ENCODE assay signal across 21 cellular contexts in genomic region chr22:29108137-29108536, GRCh38. TPM values are rescaled to one million over a fixed set of nuclear protein-coding genes. Genes with fewer than 3 reads are reported as not detected.
A peak's percentile ranks its signal among the peaks of the same experiment; 100 is the strongest.
DNase-seq lines count a peak whose midpoint lies in the region; ATAC-seq and TF ChIP-seq lines count a peak whose summit lies in the region.
"Had no signal": no experiment of that assay in that cellular context is flagged by ENCODE, and none has a peak within 500 bp of the region (broad histone marks: within the 10 kb centered on the region; RNA-seq: fewer than 3 reads in every experiment).

No MANE protein-coding gene starts in this region.

- H3F3A ChIP-seq in PC-3 (ENCODE audit: low read length, unreplicated experiment) = no peaks in the 10 kb centered on the region

- H3K9me2 ChIP-seq in PC-3 (replicated peaks; ENCODE audit: low read length) = no peaks in the 10 kb centered on the region

- BruUV-seq in PC-3 (replicated peaks; lab: Mats Ljungman, UMichigan) = no TSS peak

- H4K20me1 ChIP-seq in PC-3 (ENCODE audit: low read length) (no peaks in the 10 kb centered on the region), osteoblast (ENCODE audit: insufficient read depth, low read length) (no peaks in the 10 kb centered on the region)

- H2AFZ ChIP-seq in PC-3 (ENCODE audit: low read length) (no peak overlapping the region), osteoblast (ENCODE audit: low read length) (no peak overlapping the region)
- H2AFZ ChIP-seq: GM23338 had no signal

- intact Hi-C loops in PC-3 (cut with micrococcal nuclease) = no loop called here
- intact Hi-C loops in Right ventricle myocardium superior (cut with DNase I) = no loop called here

- H3K9me3 ChIP-seq in PC-3 (ENCODE audit: low read length) (no peaks in the 10 kb centered on the region), osteoblast (ENCODE audit: low read depth, low read length) (no peaks in the 10 kb centered on the region)
- H3K9me3 ChIP-seq: BE2C, left lung had no signal

- H3K27ac ChIP-seq in PC-3 (ENCODE audit: low read length) (no peak overlapping the region), epithelial cell of prostate (peak overlapping the region; percentile 33), osteoblast (ENCODE audit: low read depth, low read length) (no peak overlapping the region)
- H3K27ac ChIP-seq: brain microvascular endothelial cell, left lung, VCaP had no signal

- CTCF ChIA-PET in PC-3 (lab: Charles Lee) = no interaction called here

- peak; percentile 60 for ATAC-seq in PC-3
- ATAC-seq in HG02981 (IDR thresholded peaks at IDR 0.05; ENCODE audit: unreplicated experiment) = no peak
- ATAC-seq in Right ventricle myocardium superior (ENCODE audit: poor library complexity) = no peak
- no peak for ATAC-seq in HG03280 (IDR thresholded peaks at IDR 0.05; ENCODE audit: unreplicated experiment)
- ATAC-seq: GM23338, left lung, sciatic nerve had no signal

- H3K4me3 ChIP-seq in PC-3 (ENCODE audit: low read length) (no peak overlapping the region), osteoblast (ENCODE audit: insufficient read depth, low read length) (no peak overlapping the region)
- H3K4me3 ChIP-seq: GM23338, left lung had no signal

- H3K27me3 ChIP-seq in PC-3 (ENCODE audit: low read length) = no peaks in the 10 kb centered on the region
- no peaks in the 10 kb centered on the region for H3K27me3 ChIP-seq in osteoblast (ENCODE audit: insufficient read depth, low read length)
- H3K27me3 ChIP-seq: BE2C, brain microvascular endothelial cell, left lung had no signal

- H3K4me2 ChIP-seq in PC-3 (ENCODE audit: low read length) (no peak overlapping the region), osteoblast (ENCODE audit: insufficient read depth, low read length) (no peak overlapping the region)
- H3K4me2 ChIP-seq: GM23338 had no signal

- TF ChIP-seq CTCF in PC-3 (conservative IDR thresholded peaks at IDR 0.05; ENCODE audit: low read depth, low read length) (no peak), osteoblast (IDR thresholded peaks at IDR 0.05; ENCODE audit: extremely low read depth, low read depth, low read length) (no peak)

- DNase-seq in Daoy (ENCODE audit: low read depth) = peak; percentile 36
- peak; percentile 74 for DNase-seq in PC-3
- DNase-seq in epithelial cell of prostate (ENCODE audit: low read depth, low spot score) = no peak
- peak; percentile 50 for DNase-seq in osteoblast (ENCODE audit: insufficient read length, low spot score, missing footprints)
- DNase-seq in Right ventricle myocardium superior = no peak
- DNase-seq in kidney glomerular epithelial cell (lab: John Stamatoyannopoulos, UW) = no peak
- DNase-seq: activated CD4-positive, alpha-beta memory T cell treated with anti-CD3 and anti-CD28 coated beads for 36 hours; activated T-cell treated with anti-CD3 and anti-CD28 coated beads, Interleukin-2, amount 50 U/mL, for 1 hour; BE2C; brain microvascular endothelial cell; Kasumi-1; left lung; NCI-H2171 treated with DMSO at 0.1 percent for 48 hours; T-helper 1 cell had no signal

- no peak overlapping the region for H3K9ac ChIP-seq in PC-3 (ENCODE audit: low read length)

- peaks cover 16% of the 10 kb centered on the region for H3K4me1 ChIP-seq in PC-3 (ENCODE audit: insufficient read depth, low read length)
- peaks cover 3% of the 10 kb centered on the region for H3K4me1 ChIP-seq in osteoblast (ENCODE audit: insufficient read depth, low read length)
- H3K4me1 ChIP-seq: left lung had no signal

- H3K79me2 ChIP-seq in PC-3 (ENCODE audit: low read length) (no peaks in the 10 kb centered on the region), osteoblast (ENCODE audit: insufficient read depth, low read length) (no peaks in the 10 kb centered on the region)

- no peaks in the 10 kb centered on the region for H3K36me3 ChIP-seq in PC-3 (ENCODE audit: low read depth, low read length)
- H3K36me3 ChIP-seq in osteoblast (ENCODE audit: insufficient read depth, low read length) = no peaks in the 10 kb centered on the region
- H3K36me3 ChIP-seq: BE2C, brain microvascular endothelial cell, left lung had no signal

- POLR2A ChIA-PET in PC-3 (lab: Charles Lee; ENCODE audit: unreplicated experiment) = no interaction called here

RNA-seq across cellular contexts. Expression of gene KREMEN1, which starts 35.3 kb away (rescaled TPM):
- total RNA-seq in Daoy (2014; rRNA removed; shearing (Covaris generic)) = 0.36 and 1.4 TPM in 2 replicates
- total RNA-seq in PC-3 (2014; rRNA removed) = 2.7 and 4.1 TPM in 2 replicates
- 6.5 and 7.7 TPM in 2 replicates for total RNA-seq in osteoblast
- 49.9 TPM for total RNA-seq in Right ventricle myocardium superior

RNA-seq across cellular contexts. Expression of gene C22orf31, which starts 46.5 kb away (rescaled TPM):
- total RNA-seq in Daoy (2014; rRNA removed; shearing (Covaris generic)) = not detected in 2 replicates
- total RNA-seq in PC-3 (2014; rRNA removed) (not detected in 2 replicates), osteoblast (not detected in 2 replicates), Right ventricle myocardium superior (not detected)
- total RNA-seq: activated CD4-positive, alpha-beta memory T cell treated with anti-CD3 and anti-CD28 coated beads for 36 hours; GM23338; omental fat pad; sciatic nerve; subcutaneous adipose tissue had no signal

Comparison
In these comparisons a context has a peak if more than half of its experiments do, and no peak if none do; other contexts are left out.
1. DNase-seq: peak in Daoy (single experiment), PC-3 (single experiment) and osteoblast (single experiment); none in epithelial cell of prostate (single experiment), Right ventricle myocardium superior (single experiment) and kidney glomerular epithelial cell (single experiment).